2 cellular contexts compared by ENCODE assay signal in the genomic region with DNA sequence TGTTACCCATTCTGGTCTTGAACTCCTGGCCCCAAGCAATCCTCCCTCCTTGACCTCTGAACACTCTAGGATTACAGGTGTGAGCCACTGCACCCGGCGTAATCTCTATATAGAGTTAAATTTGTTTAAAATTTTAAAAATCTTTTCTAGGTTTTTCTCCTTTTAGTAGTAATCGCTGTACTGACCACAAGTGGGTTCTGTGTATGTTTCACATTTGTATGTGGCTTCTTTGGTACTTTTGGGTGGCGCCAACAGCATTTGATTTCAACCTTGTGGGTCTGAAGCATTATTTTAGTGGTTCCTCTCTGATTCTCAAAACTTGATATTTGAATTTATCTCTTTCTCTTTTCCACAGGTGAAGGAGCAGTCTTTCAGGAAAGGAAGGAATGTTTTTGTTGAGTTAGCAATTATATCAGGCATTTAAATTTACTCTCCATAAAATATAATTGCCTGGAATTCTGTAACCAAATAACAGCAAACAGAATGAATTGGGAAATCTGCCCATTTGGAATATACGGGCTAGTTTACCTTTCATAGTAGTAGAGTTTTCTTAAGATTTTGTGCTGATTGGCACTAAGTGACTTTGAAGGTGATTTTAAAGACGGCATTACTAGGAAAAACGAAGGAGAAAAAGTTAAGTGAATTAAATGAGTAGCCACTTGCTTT.
A peak's percentile ranks its signal among the peaks of the same experiment; 100 is the strongest.
TF ChIP-seq lines count a peak whose summit lies in the region.

No MANE protein-coding gene starts in this region.

TF ChIP-seq in A549, 52 proteins besides CTCF, POLR2A, EP300 and RAD21:
- TF ChIP-seq KDM5A (IDR thresholded peaks at IDR 0.05) (no peak), MAFK (IDR thresholded peaks at IDR 0.05; ENCODE audit: partially characterized antibody) (peak; percentile 48)

TF ChIP-seq in GM12878, 131 proteins besides CTCF, POLR2A, EP300 and RAD21:
- TF ChIP-seq, protein P1, sequence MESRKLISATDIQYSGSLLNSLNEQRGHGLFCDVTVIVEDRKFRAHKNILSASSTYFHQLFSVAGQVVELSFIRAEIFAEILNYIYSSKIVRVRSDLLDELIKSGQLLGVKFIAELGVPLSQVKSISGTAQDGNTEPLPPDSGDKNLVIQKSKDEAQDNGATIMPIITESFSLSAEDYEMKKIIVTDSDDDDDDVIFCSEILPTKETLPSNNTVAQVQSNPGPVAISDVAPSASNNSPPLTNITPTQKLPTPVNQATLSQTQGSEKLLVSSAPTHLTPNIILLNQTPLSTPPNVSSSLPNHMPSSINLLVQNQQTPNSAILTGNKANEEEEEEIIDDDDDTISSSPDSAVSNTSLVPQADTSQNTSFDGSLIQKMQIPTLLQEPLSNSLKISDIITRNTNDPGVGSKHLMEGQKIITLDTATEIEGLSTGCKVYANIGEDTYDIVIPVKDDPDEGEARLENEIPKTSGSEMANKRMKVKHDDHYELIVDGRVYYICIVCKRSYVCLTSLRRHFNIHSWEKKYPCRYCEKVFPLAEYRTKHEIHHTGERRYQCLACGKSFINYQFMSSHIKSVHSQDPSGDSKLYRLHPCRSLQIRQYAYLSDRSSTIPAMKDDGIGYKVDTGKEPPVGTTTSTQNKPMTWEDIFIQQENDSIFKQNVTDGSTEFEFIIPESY (IDR thresholded peaks at IDR 0.05): no peak
- TF ChIP-seq TCF3 (IDR thresholded peaks at IDR 0.05; ENCODE audit: borderline replicate concordance, insufficient read depth, low read depth, low read length) (no peak), MTA2 (IDR thresholded peaks at IDR 0.05; ENCODE audit: low read depth) (peak; percentile 17; the same call in 1 of the 2 replicates), NR2F1 (conservative IDR thresholded peaks at IDR 0.05) (0 out of 2 replicates have a peak, but pooled peaks have one; percentile 12), TCF7 (IDR thresholded peaks at IDR 0.05; ENCODE audit: borderline replicate concordance) (no peak), SMC3 (IDR thresholded peaks at IDR 0.05; ENCODE audit: borderline replicate concordance, low read length) (no peak; the same call in 1 of the 2 replicates), IKZF2 (IDR thresholded peaks at IDR 0.05) (peak; percentile 12 to 39; a peak in 2 of 4 replicates), ZSCAN29 (IDR thresholded peaks at IDR 0.05) (peak; percentile 85), RUNX3 (IDR thresholded peaks at IDR 0.05; ENCODE audit: low read length) (peak; percentile 82)
TF ChIP-seq in GM12878: peak in this region for 5.
